25 cellular contexts compared by ENCODE assay signal in the genomic region with DNA sequence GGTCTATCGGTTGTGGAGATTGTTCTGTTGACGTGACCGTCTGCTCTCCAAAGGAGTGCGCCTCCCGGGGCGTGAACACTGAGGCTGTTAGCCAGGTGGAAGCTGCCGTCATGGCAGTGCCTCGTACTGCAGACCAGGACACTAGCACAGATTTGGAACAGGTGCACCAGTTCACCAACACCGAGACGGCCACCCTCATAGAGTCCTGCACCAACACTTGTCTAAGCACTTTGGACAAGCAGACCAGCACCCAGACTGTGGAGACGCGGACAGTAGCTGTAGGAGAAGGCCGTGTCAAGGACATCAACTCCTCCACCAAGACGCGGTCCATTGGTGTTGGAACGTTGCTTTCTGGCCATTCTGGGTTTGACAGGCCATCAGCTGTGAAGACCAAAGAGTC.
DNase-seq lines count a peak whose midpoint lies in the region; ATAC-seq, FAIRE-seq and TF ChIP-seq lines count a peak whose summit lies in the region.
"Had no signal": no experiment of that assay in that cellular context is flagged by ENCODE, and none has a peak within 500 bp of the region (broad histone marks: within the 10 kb centered on the region; RNA-seq: fewer than 3 reads in every experiment).

No MANE protein-coding gene starts in this region.

- H3K36me3 ChIP-seq in astrocyte (ENCODE audit: insufficient read depth, low read length) (peaks cover 22% of the 10 kb centered on the region), muscle layer of colon (ENCODE audit: insufficient read depth, low read length) (peaks cover 27% of the 10 kb centered on the region)

- peaks cover 20% of the 10 kb centered on the region for H4K20me1 ChIP-seq in astrocyte (ENCODE audit: insufficient read depth, low read length)

- H3K27me3 Mint-ChIP-seq in Calu3 (ENCODE audit: unreplicated experiment): no peaks in the 10 kb centered on the region
- H3K27me3 Mint-ChIP-seq in astrocyte (ENCODE audit: low read depth, unreplicated experiment): no peaks in the 10 kb centered on the region
- no peaks in the 10 kb centered on the region for H3K27me3 Mint-ChIP-seq in stimulated activated memory B cell treated with anti-CD40 and anti-IgM and Interleukin-4, amounts not matched to agents 10 μg/mL and 1 μg/mL and 100 μg/mL, for 72 hours

- peak overlapping the region; percentile 33 for H3K27ac Mint-ChIP-seq in Calu3 (ENCODE audit: unreplicated experiment)
- H3K27ac Mint-ChIP-seq in astrocyte (ENCODE audit: unreplicated experiment): no peak overlapping the region
- no peak overlapping the region for H3K27ac Mint-ChIP-seq in stimulated activated memory B cell treated with anti-CD40 and anti-IgM and Interleukin-4, amounts not matched to agents 10 μg/mL and 1 μg/mL and 100 μg/mL, for 72 hours
- H3K27ac Mint-ChIP-seq: activated CD8-positive, alpha-beta T cell treated with anti-CD3 and anti-CD28 coated beads, Interleukin-2, amount 10 ng/mL, durations not matched to agents 7 days and 5 days; dendritic cell treated with granulocyte-macrophage colony-stimulating factor and Interleukin-4, amounts not matched to agents 40 ng/mL and 50 ng/mL, for 4 days; natural killer cell had no signal

- H3K4me1 ChIP-seq in astrocyte (ENCODE audit: insufficient read depth, low read length) (peaks cover 16% of the 10 kb centered on the region), muscle layer of colon (ENCODE audit: insufficient read depth, low read length) (peaks cover 61% of the 10 kb centered on the region)

- TF ChIP-seq CTCF in Calu3 (IDR thresholded peaks at IDR 0.05; ENCODE audit: unreplicated experiment): no peak
- TF ChIP-seq CTCF in astrocyte (IDR thresholded peaks at IDR 0.05; ENCODE audit: insufficient read depth, low read depth, low read length): no peak

- DNase-seq in Calu3 (no peak), astrocyte (ENCODE audit: low read depth) (no peak), OCI-M2 (lab: John Stamatoyannopoulos, UW; ENCODE audit: unreplicated experiment) (no peak)
- no peak for DNase-seq in activated naive CD4-positive, alpha-beta T cell treated with anti-CD3 and anti-CD28 coated beads, Interleukin-2, amount 50 U/mL, for 16 hours
- DNase-seq: activated CD4-positive, CD25-positive, alpha-beta regulatory T cell treated with anti-CD3 and anti-CD28 coated beads, Interleukin-2, amount 50 U/mL, for 72 hours; activated CD8-positive, alpha-beta T cell treated with anti-CD3 and anti-CD28 coated beads, Interleukin-2, amount 10 ng/mL, durations not matched to agents 7 days and 5 days; activated gamma-delta T cell treated with Interleukin-2 at 50 U/mL for 16 hours; activated T-cell treated with anti-CD3 and anti-CD28 coated beads for 4 hours; C1 segment of cervical spinal cord; DND-41; H7; natural killer cell; NCI-H1694; NCI-H2171; NCI-H524 treated with DMSO at 0.1 percent for 48 hours; pancreas; SIG-M5 had no signal

- CTCF ChIA-PET in Calu3 (lab: Charles Lee): no interaction called here

- H3K9ac ChIP-seq in astrocyte (ENCODE audit: low read length) (no peak overlapping the region), muscle layer of colon (ENCODE audit: low read length) (no peak overlapping the region)

- ATAC-seq in stimulated activated memory B cell treated with anti-CD40 and anti-IgM and Interleukin-4, amounts not matched to agents 10 μg/mL and 1 μg/mL and 100 μg/mL, for 72 hours: peak; percentile 22
- ATAC-seq in HG03378 (IDR thresholded peaks at IDR 0.05; ENCODE audit: unreplicated experiment): no peak
- ATAC-seq in GM18519 (IDR thresholded peaks at IDR 0.05; ENCODE audit: low FRiP score, unreplicated experiment): no peak
- ATAC-seq: activated CD8-positive, alpha-beta T cell treated with anti-CD3 and anti-CD28 coated beads, Interleukin-2, amount 10 ng/mL, durations not matched to agents 7 days and 5 days; natural killer cell; Panc1; pancreas; sciatic nerve had no signal

- peaks cover 85% of the 10 kb centered on the region for H3K79me2 ChIP-seq in astrocyte (ENCODE audit: insufficient read depth, low read length)

- intact Hi-C loops in Calu3 (cut with micrococcal nuclease; ENCODE audit: unreplicated experiment): no loop called here

- H3K36me3 Mint-ChIP-seq in Calu3 (ENCODE audit: insufficient read depth, unreplicated experiment) (peaks cover 12% of the 10 kb centered on the region), astrocyte (ENCODE audit: low read depth, unreplicated experiment) (peaks cover 25% of the 10 kb centered on the region)
- peaks cover 20% of the 10 kb centered on the region for H3K36me3 Mint-ChIP-seq in stimulated activated memory B cell treated with anti-CD40 and anti-IgM and Interleukin-4, amounts not matched to agents 10 μg/mL and 1 μg/mL and 100 μg/mL, for 72 hours
- H3K36me3 Mint-ChIP-seq: natural killer cell had no signal

- no peaks in the 10 kb centered on the region for H3K9me3 Mint-ChIP-seq in Calu3 (ENCODE audit: low read depth, unreplicated experiment)
- no peaks in the 10 kb centered on the region for H3K9me3 Mint-ChIP-seq in astrocyte (ENCODE audit: unreplicated experiment)
- no peaks in the 10 kb centered on the region for H3K9me3 Mint-ChIP-seq in stimulated activated memory B cell treated with anti-CD40 and anti-IgM and Interleukin-4, amounts not matched to agents 10 μg/mL and 1 μg/mL and 100 μg/mL, for 72 hours
- H3K9me3 Mint-ChIP-seq: dendritic cell treated with granulocyte-macrophage colony-stimulating factor and Interleukin-4, amounts not matched to agents 40 ng/mL and 50 ng/mL, for 4 days; natural killer cell had no signal

- H3K9me3 ChIP-seq in astrocyte (ENCODE audit: insufficient read depth, low read depth, low read length) (no peaks in the 10 kb centered on the region), muscle layer of colon (ENCODE audit: low read length) (no peaks in the 10 kb centered on the region)
- H3K9me3 ChIP-seq: pancreas had no signal

- H3K4me2 ChIP-seq in astrocyte (ENCODE audit: low read length): no peak overlapping the region

- H3K4me1 Mint-ChIP-seq in Calu3 (ENCODE audit: low read depth, unreplicated experiment) (peaks cover 20% of the 10 kb centered on the region), astrocyte (ENCODE audit: low read depth, unreplicated experiment) (peaks cover 30% of the 10 kb centered on the region)
- H3K4me1 Mint-ChIP-seq in stimulated activated memory B cell treated with anti-CD40 and anti-IgM and Interleukin-4, amounts not matched to agents 10 μg/mL and 1 μg/mL and 100 μg/mL, for 72 hours: peaks cover 8% of the 10 kb centered on the region
- H3K4me1 Mint-ChIP-seq: natural killer cell had no signal

- H3K27ac ChIP-seq in astrocyte (ENCODE audit: low read depth, low read length) (no peak overlapping the region), muscle layer of colon (ENCODE audit: low read depth, low read length) (peak overlapping the region; percentile 35)
- H3K27ac ChIP-seq: pancreas had no signal

- H3K4me3 ChIP-seq in astrocyte (ENCODE audit: insufficient read depth, low read depth, low read length) (no peak overlapping the region), muscle layer of colon (ENCODE audit: low read depth in 1 of 2, low read length in 2 of 2) (peak overlapping the region in 1 of 2 donors; percentile 22)
- H3K4me3 ChIP-seq: pancreas had no signal

- no peak overlapping the region for H2AFZ ChIP-seq in astrocyte (ENCODE audit: low read depth, low read length)

- no TSS peak for BruUV-seq in Calu3 (replicated peaks; lab: Mats Ljungman, UMichigan)

- FAIRE-seq in astrocyte (lab: Jason Lieb, UNC): no peak
- FAIRE-seq: endometrium, pancreas had no signal

- H3K27me3 ChIP-seq in astrocyte (ENCODE audit: insufficient read depth, low read length): no peaks in the 10 kb centered on the region
- H3K27me3 ChIP-seq in muscle layer of colon (ENCODE audit: control insufficient read depth in 1 of 2, insufficient read depth in 2 of 2, low read length in 2 of 2): no peaks in the 10 kb centered on the region
- H3K27me3 ChIP-seq: pancreas had no signal

- H3K4me3 Mint-ChIP-seq in Calu3 (ENCODE audit: low read depth, unreplicated experiment) (no peak overlapping the region), astrocyte (ENCODE audit: unreplicated experiment) (peak overlapping the region; percentile 4)
- H3K4me3 Mint-ChIP-seq in stimulated activated memory B cell treated with anti-CD40 and anti-IgM and Interleukin-4, amounts not matched to agents 10 μg/mL and 1 μg/mL and 100 μg/mL, for 72 hours: no peak overlapping the region
- H3K4me3 Mint-ChIP-seq: activated CD8-positive, alpha-beta T cell treated with anti-CD3 and anti-CD28 coated beads, Interleukin-2, amount 10 ng/mL, durations not matched to agents 7 days and 5 days; dendritic cell treated with granulocyte-macrophage colony-stimulating factor and Interleukin-4, amounts not matched to agents 40 ng/mL and 50 ng/mL, for 4 days; natural killer cell had no signal
